ENCODE assay signal across 15 cellular contexts in genomic region chr15:69648775-69649735, GRCh38.
A peak's percentile ranks its signal among the peaks of the same experiment; 100 is the strongest.
DNase-seq lines count a peak whose midpoint lies in the region; ATAC-seq, FAIRE-seq and TF ChIP-seq lines count a peak whose summit lies in the region.
"Had no signal": no experiment of that assay in that cellular context is flagged by ENCODE, and none has a peak within 500 bp of the region (broad histone marks: within the 10 kb centered on the region; RNA-seq: fewer than 3 reads in every experiment).

No MANE protein-coding gene starts in this region.

- no peaks in the 10 kb centered on the region for H3K9me3 Mint-ChIP-seq in endothelial cell (ENCODE audit: unreplicated experiment)
- H3K9me3 Mint-ChIP-seq: CD4-positive, CD25-positive, alpha-beta regulatory T cell had no signal

- H4K5ac ChIP-seq in mesendoderm (ENCODE audit: low read length) = no peak overlapping the region

- no CpG with 5 or more reads among the region's 13 CpGs for WGBS in mesendoderm (ENCODE audit: extremely low coverage, insufficient coverage, low lambda C conversion rate)

- H4K8ac ChIP-seq in mesendoderm (ENCODE audit: low read depth, low read length) = no peak overlapping the region

- H3K18ac ChIP-seq in mesendoderm (ENCODE audit: low read length) = peak overlapping the region; percentile 8

- no peak overlapping the region for H3K23ac ChIP-seq in mesendoderm (ENCODE audit: low read length)

- peaks cover 18% of the 10 kb centered on the region for H3K27me3 ChIP-seq in bronchial epithelial cell (ENCODE audit: control insufficient read depth, insufficient read depth, low read length)
- no peaks in the 10 kb centered on the region for H3K27me3 ChIP-seq in mesendoderm (ENCODE audit: insufficient read depth, low read length, poor library complexity)
- H3K27me3 ChIP-seq: sigmoid colon had no signal

- H3K36me3 Mint-ChIP-seq in endothelial cell (ENCODE audit: low read depth, unreplicated experiment) = no peaks in the 10 kb centered on the region
- H3K36me3 Mint-ChIP-seq: CD4-positive, CD25-positive, alpha-beta regulatory T cell had no signal

- no peaks in the 10 kb centered on the region for H3K36me3 ChIP-seq in bronchial epithelial cell (ENCODE audit: control insufficient read depth, insufficient read depth, low read length)
- H3K36me3 ChIP-seq in mesendoderm (ENCODE audit: control insufficient read depth, insufficient read depth, low read length) = no peaks in the 10 kb centered on the region
- H3K36me3 ChIP-seq: left lung, sigmoid colon had no signal

- ATAC-seq in GM18870 (IDR thresholded peaks at IDR 0.05; ENCODE audit: unreplicated experiment) = no peak
- ATAC-seq: activated CD4-positive, alpha-beta T cell treated with anti-CD3 and anti-CD28 coated beads for 36 hours; left lung; Panc1 had no signal

- H3K4me3 ChIP-seq in bronchial epithelial cell (ENCODE audit: low read depth, low read length) (no peak overlapping the region), mesendoderm (ENCODE audit: low read length) (no peak overlapping the region)
- H3K4me3 ChIP-seq: left lung had no signal

- H3K9ac ChIP-seq in mesendoderm (ENCODE audit: low read length) = no peak overlapping the region

- no peak overlapping the region for H2BK120ac ChIP-seq in mesendoderm (ENCODE audit: low read depth, low read length)

- TF ChIP-seq CTCF in bronchial epithelial cell (IDR thresholded peaks at IDR 0.05; ENCODE audit: insufficient read depth, low read length, severe bottlenecking) = no peak
- no peak for TF ChIP-seq CTCF in endothelial cell (IDR thresholded peaks at IDR 0.05; ENCODE audit: unreplicated experiment)

- H3K4me1 Mint-ChIP-seq in endothelial cell (ENCODE audit: unreplicated experiment) = peaks cover 31% of the 10 kb centered on the region
- H3K4me1 Mint-ChIP-seq: activated CD4-positive, alpha-beta T cell treated with anti-CD3 and anti-CD28 coated beads for 36 hours; CD4-positive, CD25-positive, alpha-beta regulatory T cell had no signal

- H3K4ac ChIP-seq in mesendoderm (ENCODE audit: low read depth, low read length) = no peak overlapping the region

- no peaks in the 10 kb centered on the region for H3K27me3 Mint-ChIP-seq in endothelial cell (ENCODE audit: unreplicated experiment)
- H3K27me3 Mint-ChIP-seq: activated CD4-positive, alpha-beta T cell treated with anti-CD3 and anti-CD28 coated beads for 36 hours had no signal

- H3K4me3 Mint-ChIP-seq in endothelial cell (ENCODE audit: unreplicated experiment) = no peak overlapping the region
- H3K4me3 Mint-ChIP-seq: activated CD4-positive, alpha-beta T cell treated with anti-CD3 and anti-CD28 coated beads for 36 hours; CD4-positive, CD25-positive, alpha-beta regulatory T cell had no signal

- H3K79me1 ChIP-seq in mesendoderm (ENCODE audit: low read length) = no peaks in the 10 kb centered on the region

- H2BK5ac ChIP-seq in mesendoderm (ENCODE audit: low read length) = peak overlapping the region; percentile 64

- no peak overlapping the region for H3K27ac Mint-ChIP-seq in endothelial cell (ENCODE audit: unreplicated experiment)
- H3K27ac Mint-ChIP-seq: activated CD4-positive, alpha-beta T cell treated with anti-CD3 and anti-CD28 coated beads for 36 hours; CD4-positive, CD25-positive, alpha-beta regulatory T cell had no signal

- H2AK5ac ChIP-seq in mesendoderm (ENCODE audit: low read length) = no peak overlapping the region

- H3K4me1 ChIP-seq in mesendoderm (ENCODE audit: control insufficient read depth, low read depth, low read length) = peaks cover 5% of the 10 kb centered on the region

- H3K79me2 ChIP-seq in mesendoderm (ENCODE audit: control insufficient read depth, insufficient read depth, low read length) = no peaks in the 10 kb centered on the region

- H3K56ac ChIP-seq in mesendoderm (ENCODE audit: low read length) = peak overlapping the region; percentile 72

- FAIRE-seq in bronchial epithelial cell (lab: Jason Lieb, UNC) = no peak

- H3K27ac ChIP-seq in mesendoderm (ENCODE audit: low read depth, low read length) = no peak overlapping the region
- H3K27ac ChIP-seq: left lung, sigmoid colon had no signal

- DNase-seq in DMS79 treated with DMSO at 0.1 percent for 48 hours (lab: John Stamatoyannopoulos, UW) (peak; percentile 39), NCI-H1105 (lab: John Stamatoyannopoulos, UW) (peak; percentile 73), bronchial epithelial cell (ENCODE audit: low read depth) (peak; percentile 54), mesendoderm (peak; percentile 87), HCEC 1CT (no peak), OCI-M1 (lab: John Stamatoyannopoulos, UW) (no peak), endothelial cell (ENCODE audit: low spot score) (no peak)
- DNase-seq: activated CD4-positive, alpha-beta T cell treated with anti-CD3 and anti-CD28 coated beads for 36 hours; CD4-positive, CD25-positive, alpha-beta regulatory T cell; effector memory CD4-positive, alpha-beta T cell; Kasumi-1; left lung had no signal

- no peak overlapping the region for H2BK15ac ChIP-seq in mesendoderm (replicated peaks; ENCODE audit: low read depth)

- no peak overlapping the region for H3K4me2 ChIP-seq in mesendoderm (ENCODE audit: low read length)

Comparison
In these comparisons a context has a peak if more than half of its experiments do, and no peak if none do; other contexts are left out.
1. DNase-seq: peak in DMS79 treated with DMSO at 0.1 percent for 48 hours (single experiment), NCI-H1105 (single experiment), bronchial epithelial cell (single experiment) and mesendoderm (single experiment); none in HCEC 1CT (single experiment), OCI-M1 (single experiment) and endothelial cell (single experiment).